26 cellular contexts compared by ENCODE assay signal in genomic region chr10:43111101-43111500, GRCh38. TPM values are rescaled to one million over a fixed set of nuclear protein-coding genes. Genes with fewer than 3 reads are reported as not detected.
"Had no signal": no experiment of that assay in that cellular context is flagged by ENCODE, and none has a peak within 500 bp of the region (broad histone marks: within the 10 kb centered on the region; RNA-seq: fewer than 3 reads in every experiment).

No MANE protein-coding gene starts in this region.

- H3K36me3 Mint-ChIP-seq: activated naive CD8-positive, alpha-beta T cell treated with anti-CD3 and anti-CD28 coated beads for 36 hours; mesothelial cell of epicardium; natural killer cell treated with Interleukin-12 subunit alpha and Interleukin-12 subunit beta and Interleukin-15 and Interleukin-18, amount 100 ng/mL, for 72 hours had no signal

- H3K9me3 ChIP-seq: heart right ventricle, neutrophil, ovary, psoas muscle, tibial artery had no signal

- DNase-seq: activated CD4-positive, alpha-beta T cell treated with anti-CD3 and anti-CD28 coated beads for 1 hour; activated CD4-positive, alpha-beta T cell treated with anti-CD3 and anti-CD28 coated beads, Interleukin-2, amount 50 U/mL, for 4 hours; activated CD8-positive, alpha-beta memory T cell treated with anti-CD3 and anti-CD28 coated beads for 24 hours; activated CD8-positive, alpha-beta memory T cell treated with anti-CD3 and anti-CD28 coated beads, Interleukin-2, amount 50 U/mL, for 4 hours; activated naive CD4-positive, alpha-beta T cell; activated naive CD8-positive, alpha-beta T cell treated with anti-CD3 and anti-CD28 coated beads for 36 hours; activated T-cell treated with anti-CD3 and anti-CD28 coated beads, Interleukin-2, amount 50 U/mL, for 4 hours; endodermal cell; heart right ventricle; islet precursor cell; stimulated activated CD4-positive, alpha-beta T cell treated with anti-CD3 and anti-CD28 coated beads, Interleukin-1b, Interleukin-23, amount 100 ng/mL, for 48 hours; stimulated activated naive CD8-positive, alpha-beta T cell treated with anti-CD3 and anti-CD28 coated beads, Interleukin-15, amount 100 ng/mL, for 72 hours; T-helper 9 cell; tibial artery had no signal

- H3K27me3 ChIP-seq: heart right ventricle, neutrophil, ovary, tibial artery had no signal

- FAIRE-seq: astrocyte had no signal

- ATAC-seq: activated T-cell treated with anti-CD3 and anti-CD28 coated beads, Interleukin-2, amount 50 U/mL, for 4 hours; natural killer cell treated with Interleukin-12 subunit alpha and Interleukin-12 subunit beta and Interleukin-15 and Interleukin-18, amount 100 ng/mL, for 72 hours; psoas muscle; right cardiac atrium; stimulated activated naive CD8-positive, alpha-beta T cell treated with anti-CD3 and anti-CD28 coated beads, Interleukin-15, amount 100 ng/mL, for 72 hours had no signal

- H3K27ac Mint-ChIP-seq: activated naive CD8-positive, alpha-beta T cell treated with anti-CD3 and anti-CD28 coated beads for 36 hours; activated T-helper 2 cell treated with anti-CD3 and anti-CD28 coated beads, Interferon-gamma antibody, Interleukin-2, Interleukin-4, amounts not matched to agents 10 μg/mL and 5 μg/mL and 100 μg/mL, durations not matched to agents 14 hours and 24 hours and 36 hours; endodermal cell; natural killer cell treated with Interleukin-12 subunit alpha and Interleukin-12 subunit beta and Interleukin-15 and Interleukin-18, amount 100 ng/mL, for 72 hours had no signal

- H3K9me3 Mint-ChIP-seq: activated naive CD8-positive, alpha-beta T cell treated with anti-CD3 and anti-CD28 coated beads for 36 hours; activated T-cell treated with anti-CD3 and anti-CD28 coated beads, Interleukin-2, amount 50 U/mL, for 4 hours; activated T-helper 2 cell treated with anti-CD3 and anti-CD28 coated beads, Interferon-gamma antibody, Interleukin-2, Interleukin-4, amounts not matched to agents 10 μg/mL and 5 μg/mL and 100 μg/mL, durations not matched to agents 14 hours and 24 hours and 36 hours; central memory CD8-positive, alpha-beta T cell; endodermal cell; mesothelial cell of epicardium; natural killer cell treated with Interleukin-12 subunit alpha and Interleukin-12 subunit beta and Interleukin-15 and Interleukin-18, amount 100 ng/mL, for 72 hours; stimulated activated naive CD8-positive, alpha-beta T cell treated with anti-CD3 and anti-CD28 coated beads, Interleukin-15, amount 100 ng/mL, for 72 hours had no signal

- H3K4me1 ChIP-seq: psoas muscle, tibial artery had no signal

- H3K27ac ChIP-seq: coronary artery, epithelial cell of prostate, neutrophil, psoas muscle, tibial artery had no signal

- H3K4me3 ChIP-seq: coronary artery, heart right ventricle, ovary, psoas muscle, skin epidermis, tibial artery had no signal

- H3K36me3 ChIP-seq: heart right ventricle, neutrophil, ovary, tibial artery had no signal

RNA-seq across cellular contexts. Expression of gene RET, which starts 34.2 kb away (rescaled TPM):
- total RNA-seq: activated naive CD8-positive, alpha-beta T cell treated with anti-CD3 and anti-CD28 coated beads for 36 hours; natural killer cell treated with Interleukin-12 subunit alpha and Interleukin-12 subunit beta and Interleukin-15 and Interleukin-18, amount 100 ng/mL, for 72 hours had no signal
